In genomic region chr11:112179601-112180000, GRCh38 we compare ENCODE assay signal across 11 cellular contexts. TPM values are rescaled to one million over a fixed set of nuclear protein-coding genes. Genes with fewer than 3 reads are reported as not detected.
DNase-seq lines count a peak whose midpoint lies in the region; ATAC-seq lines count a peak whose summit lies in the region.
"Had no signal": no experiment of that assay in that cellular context is flagged by ENCODE, and none has a peak within 500 bp of the region (broad histone marks: within the 10 kb centered on the region; RNA-seq: fewer than 3 reads in every experiment).

No MANE protein-coding gene starts in this region.

- DNase-seq in NOMO-1 treated with DMSO at 0.1 percent for 48 hours (lab: John Stamatoyannopoulos, UW; ENCODE audit: unreplicated experiment) (peak; percentile 88), NCI-H1694 treated with DMSO at 0.1 percent for 48 hours (lab: John Stamatoyannopoulos, UW) (no peak), Karpas-422 (no peak), kidney tubule cell (ENCODE audit: low spot score) (no peak)
- no peak for DNase-seq in naive thymus-derived CD4-positive, alpha-beta T cell
- no peak for DNase-seq in stimulated activated naive CD4-positive, alpha-beta T cell (lab: John Stamatoyannopoulos, UW)
- DNase-seq: activated CD4-positive, alpha-beta T cell treated with anti-CD3 and anti-CD28 coated beads for 48 hours; activated naive CD8-positive, alpha-beta T cell treated with anti-CD3 and anti-CD28 coated beads for 36 hours had no signal

- H3K4me3 ChIP-seq in naive thymus-derived CD4-positive, alpha-beta T cell (ENCODE audit: low read length): no peak overlapping the region
- no peak overlapping the region for H3K4me3 ChIP-seq in Karpas-422 (ENCODE audit: low read length)

- no peak overlapping the region for H3K4me3 Mint-ChIP-seq in naive thymus-derived CD4-positive, alpha-beta T cell
- H3K4me3 Mint-ChIP-seq: activated naive CD8-positive, alpha-beta T cell treated with anti-CD3 and anti-CD28 coated beads for 36 hours had no signal

- peaks cover 11 to 45% (median 38%) of the 10 kb centered on the region in 5 donors for H3K27me3 Mint-ChIP-seq in naive thymus-derived CD4-positive, alpha-beta T cell

- no peak overlapping the region for H3K9ac ChIP-seq in Karpas-422 (ENCODE audit: low read length)

- ATAC-seq in GM18868 (IDR thresholded peaks at IDR 0.05; ENCODE audit: unreplicated experiment): peak; percentile 66
- ATAC-seq in HG02678 (IDR thresholded peaks at IDR 0.05; ENCODE audit: unreplicated experiment): peak; percentile 68
- peak; percentile 73 for ATAC-seq in naive thymus-derived CD4-positive, alpha-beta T cell

- intact Hi-C loops in naive thymus-derived CD4-positive, alpha-beta T cell (cut with micrococcal nuclease): loop anchor here in 1 of 2 donors (5.0 kb wide), 1 partner anchor 247 kb away; no protein-coding TSS in a partner anchor

- no peak overlapping the region for H3K27ac Mint-ChIP-seq in naive thymus-derived CD4-positive, alpha-beta T cell
- H3K27ac Mint-ChIP-seq: activated naive CD8-positive, alpha-beta T cell treated with anti-CD3 and anti-CD28 coated beads for 36 hours had no signal

- POLR2A ChIA-PET in naive thymus-derived CD4-positive, alpha-beta T cell (lab: Charles Lee): no interaction called here

- peaks cover 0 to 6% of the 10 kb centered on the region in 2 donors for H3K4me1 ChIP-seq in naive thymus-derived CD4-positive, alpha-beta T cell (ENCODE audit: control insufficient read depth in 2 of 2, insufficient read depth in 2 of 2, low read length in 2 of 2)
- H3K4me1 ChIP-seq in Karpas-422 (ENCODE audit: low read length): peaks cover 4% of the 10 kb centered on the region; the same call in 1 of the 2 replicates

- H3K4me1 Mint-ChIP-seq in naive thymus-derived CD4-positive, alpha-beta T cell: peaks cover 8 to 16% (median 11%) of the 10 kb centered on the region in 7 donors

- no peaks in the 10 kb centered on the region for H3K9me2 ChIP-seq in Karpas-422 (replicated peaks; ENCODE audit: insufficient read depth, low read length)

- H2AFZ ChIP-seq in Karpas-422 (ENCODE audit: low read length): no peak overlapping the region

- H3K36me3 Mint-ChIP-seq in naive thymus-derived CD4-positive, alpha-beta T cell: peaks cover 0 to 7% (median 3%) of the 10 kb centered on the region in 5 donors

- no peak overlapping the region for H3K4me2 ChIP-seq in Karpas-422 (ENCODE audit: low read depth, low read length, poor library complexity, severe bottlenecking)

- no peak overlapping the region for H3K27ac ChIP-seq in naive thymus-derived CD4-positive, alpha-beta T cell (ENCODE audit: low read depth, low read length)
- no peak overlapping the region for H3K27ac ChIP-seq in Karpas-422 (ENCODE audit: low read length)

- H3K27me3 ChIP-seq in naive thymus-derived CD4-positive, alpha-beta T cell (ENCODE audit: control insufficient read depth in 2 of 2, insufficient read depth in 2 of 2, low read length in 2 of 2): no peaks in the 10 kb centered on the region
- H3K27me3 ChIP-seq in Karpas-422 (ENCODE audit: low read length): no peaks in the 10 kb centered on the region

- H3K9me3 ChIP-seq in naive thymus-derived CD4-positive, alpha-beta T cell (ENCODE audit: control insufficient read depth in 2 of 3, low read length in 3 of 3): no peaks in the 10 kb centered on the region
- H3K9me3 ChIP-seq in Karpas-422 (ENCODE audit: low read length): no peaks in the 10 kb centered on the region

- no peaks in the 10 kb centered on the region for H4K20me1 ChIP-seq in Karpas-422 (ENCODE audit: insufficient read depth, low read depth, low read length)

- no peaks in the 10 kb centered on the region for H3K36me3 ChIP-seq in naive thymus-derived CD4-positive, alpha-beta T cell (ENCODE audit: control insufficient read depth in 2 of 3, insufficient read depth in 3 of 3, low read length in 3 of 3)
- H3K36me3 ChIP-seq in Karpas-422 (ENCODE audit: insufficient read depth, low read length): no peaks in the 10 kb centered on the region

- no peaks in the 10 kb centered on the region for H3K79me2 ChIP-seq in Karpas-422 (ENCODE audit: low read length)

- CTCF ChIA-PET in naive thymus-derived CD4-positive, alpha-beta T cell (lab: Charles Lee): no interaction called here

- peaks cover 0 to 6% (median 0%) of the 10 kb centered on the region in 11 donors for H3K9me3 Mint-ChIP-seq in naive thymus-derived CD4-positive, alpha-beta T cell
- H3K9me3 Mint-ChIP-seq: activated naive CD8-positive, alpha-beta T cell treated with anti-CD3 and anti-CD28 coated beads for 36 hours had no signal

RNA-seq across cellular contexts. Expression of gene BCO2, which starts 4.3 kb away (rescaled TPM):
- 1 to 10 TPM; 1.5 to 3.8 (median 2.0) TPM for total RNA-seq in naive thymus-derived CD4-positive, alpha-beta T cell
- polyA plus RNA-seq in naive thymus-derived CD4-positive, alpha-beta T cell: under 1 TPM in 1 of 2 donors, not detected in 1; 0.12 TPM
- 0.40 and 1.1 TPM in 2 replicates for total RNA-seq in Karpas-422 (2014; rRNA removed; shearing (Covaris generic); ENCODE audit: low replicate concordance)

RNA-seq across cellular contexts. Expression of gene TEX12, which starts 12.4 kb away (rescaled TPM):
- total RNA-seq in naive thymus-derived CD4-positive, alpha-beta T cell: under 1 TPM in 3 of 5 experiments, not detected in 2; 0.46 to 0.86 (median 0.80) TPM
- polyA plus RNA-seq in naive thymus-derived CD4-positive, alpha-beta T cell: not detected
- not detected in 2 replicates for total RNA-seq in Karpas-422 (2014; rRNA removed; shearing (Covaris generic); ENCODE audit: low replicate concordance)

RNA-seq across cellular contexts. Expression of gene IL18, which starts 15.7 kb away (rescaled TPM):
- 1 to 10 TPM in 1 of 5 experiments, under 1 TPM in 3, not detected in 1; 0.32 to 8.3 (median 0.72) TPM for total RNA-seq in naive thymus-derived CD4-positive, alpha-beta T cell
- polyA plus RNA-seq in naive thymus-derived CD4-positive, alpha-beta T cell: not detected
- total RNA-seq in Karpas-422 (2014; rRNA removed; shearing (Covaris generic); ENCODE audit: low replicate concordance): not detected in 2 replicates
- polyA plus RNA-seq: neural cell had no signal

RNA-seq across cellular contexts. Expression of gene PTS, which starts 46.6 kb away (rescaled TPM):
- total RNA-seq in naive thymus-derived CD4-positive, alpha-beta T cell: 10 to 100 TPM; 19.2 to 71.3 (median 24.0) TPM
- 1 to 10 TPM; 3.7 to 7.2 TPM for polyA plus RNA-seq in naive thymus-derived CD4-positive, alpha-beta T cell
- 11.4 and 28.6 TPM in 2 replicates for total RNA-seq in Karpas-422 (2014; rRNA removed; shearing (Covaris generic); ENCODE audit: low replicate concordance)
